ENCODE assay signal across 32 cellular contexts in the genomic region with DNA sequence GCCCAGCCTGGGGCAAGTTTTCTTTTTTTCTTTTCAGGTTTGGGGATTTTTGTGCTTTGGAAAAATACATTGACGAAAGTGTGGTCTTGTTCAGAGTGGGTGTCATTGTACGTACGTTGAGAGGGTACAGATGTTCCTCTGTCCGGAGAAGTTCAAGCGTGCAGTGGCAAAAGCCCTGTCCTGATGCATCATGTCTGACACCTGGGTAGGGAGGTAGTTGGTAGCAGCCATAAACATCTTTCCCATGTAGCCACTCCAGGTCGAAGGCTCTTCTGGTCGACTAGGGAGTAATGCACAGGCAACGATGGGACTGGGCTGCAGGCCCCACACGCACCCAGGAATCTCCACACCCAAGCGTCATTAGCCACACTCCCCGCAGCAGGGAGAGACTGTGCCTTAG.
"Had no signal": no experiment of that assay in that cellular context is flagged by ENCODE, and none has a peak within 500 bp of the region (broad histone marks: within the 10 kb centered on the region; RNA-seq: fewer than 3 reads in every experiment).

No MANE protein-coding gene starts in this region.

- H3K27me3 Mint-ChIP-seq: naive B cell; naive thymus-derived CD8-positive, alpha-beta T cell; natural killer cell treated with Interleukin-12 subunit alpha and Interleukin-12 subunit beta and Interleukin-15 and Interleukin-18, amount 100 ng/mL, for 72 hours; progenitor cell of endocrine pancreas; stimulated activated memory B cell treated with anti-CD40 and anti-IgM and Interleukin-4, amounts not matched to agents 10 μg/mL and 1 μg/mL and 100 μg/mL, for 72 hours; stimulated activated naive CD8-positive, alpha-beta T cell treated with anti-CD3 and anti-CD28 coated beads, Interleukin-15, amount 100 ng/mL, for 72 hours; type B pancreatic cell had no signal

- DNase-seq: naive B cell; naive thymus-derived CD8-positive, alpha-beta T cell; nephron progenitor cell; nucleus accumbens; ovary; posterior cingulate gyrus; psoas muscle; right cardiac atrium; right lobe of liver; sigmoid colon; small intestine; stimulated activated CD4-positive, alpha-beta T cell treated with anti-CD3 and anti-CD28 coated beads, Interleukin-12 subunit alpha, Interleukin-12 subunit beta, amount 100 ng/mL, for 4 hours; stimulated activated CD4-positive, alpha-beta T cell treated with anti-CD3 and anti-CD28 coated beads, Interleukin-1b, Interleukin-23, amount 100 ng/mL, for 48 hours; stimulated activated CD4-positive, alpha-beta T cell treated with anti-CD3 and anti-CD28 coated beads, Interleukin-4, amount 100 ng/mL, for 1 hour; stimulated activated CD4-positive, alpha-beta T cell treated with anti-CD3 and anti-CD28 coated beads, Interleukin-4, amount 100 ng/mL, for 4 hours; stimulated activated CD8-positive, alpha-beta memory T cell treated with anti-CD3 and anti-CD28 coated beads, Interleukin-4, amount 100 ng/mL, for 48 hours; stimulated activated naive CD4-positive, alpha-beta T cell; stimulated activated naive CD8-positive, alpha-beta T cell treated with anti-CD3 and anti-CD28 coated beads, Interleukin-15, amount 100 ng/mL, for 72 hours; stimulated activated naive CD8-positive, alpha-beta T cell treated with anti-CD3 and anti-CD28 coated beads, Interleukin-15, Interleukin-2, amounts not matched to agents 100 U/mL and 50 U/mL, for 24 hours; substantia nigra; testis; transverse colon; upper lobe of right lung had no signal

- H3K9me3 Mint-ChIP-seq: naive B cell; naive thymus-derived CD8-positive, alpha-beta T cell; natural killer cell treated with Interleukin-12 subunit alpha and Interleukin-12 subunit beta and Interleukin-15 and Interleukin-18, amount 100 ng/mL, for 72 hours; nephron progenitor cell; stimulated activated memory B cell treated with anti-CD40 and anti-IgM and Interleukin-4, amounts not matched to agents 10 μg/mL and 1 μg/mL and 100 μg/mL, for 72 hours; stimulated activated naive CD8-positive, alpha-beta T cell treated with anti-CD3 and anti-CD28 coated beads, Interleukin-15, amount 100 ng/mL, for 72 hours; type B pancreatic cell had no signal

- H3K9me3 ChIP-seq: ovary, psoas muscle, right lobe of liver, sigmoid colon, suprapubic skin, testis, tibial artery, transverse colon, upper lobe of right lung, vagina had no signal

- H3K9ac ChIP-seq: parathyroid adenoma had no signal

- H3K27ac ChIP-seq: neutrophil, ovary, parathyroid adenoma, psoas muscle, right lobe of liver, sigmoid colon, suprapubic skin, testis, tibial artery, transverse colon, upper lobe of right lung, vagina had no signal

- H2AFZ ChIP-seq: parathyroid adenoma had no signal

- H3K79me2 ChIP-seq: parathyroid adenoma had no signal

- H3K27ac Mint-ChIP-seq: naive B cell; natural killer cell treated with Interleukin-12 subunit alpha and Interleukin-12 subunit beta and Interleukin-15 and Interleukin-18, amount 100 ng/mL, for 72 hours; nephron progenitor cell; stimulated activated memory B cell treated with anti-CD40 and anti-IgM and Interleukin-4, amounts not matched to agents 10 μg/mL and 1 μg/mL and 100 μg/mL, for 72 hours; type B pancreatic cell had no signal

- H3K4me1 ChIP-seq: parathyroid adenoma, sigmoid colon, suprapubic skin, testis, tibial artery, transverse colon, upper lobe of right lung, vagina had no signal

- H3K27me3 ChIP-seq: neutrophil, ovary, right lobe of liver, sigmoid colon, suprapubic skin, testis, tibial artery, transverse colon, upper lobe of right lung, vagina had no signal

- H3K4me3 Mint-ChIP-seq: naive B cell; naive thymus-derived CD8-positive, alpha-beta T cell; natural killer cell treated with Interleukin-12 subunit alpha and Interleukin-12 subunit beta and Interleukin-15 and Interleukin-18, amount 100 ng/mL, for 72 hours; nephron progenitor cell; stimulated activated memory B cell treated with anti-CD40 and anti-IgM and Interleukin-4, amounts not matched to agents 10 μg/mL and 1 μg/mL and 100 μg/mL, for 72 hours; stimulated activated naive CD8-positive, alpha-beta T cell treated with anti-CD3 and anti-CD28 coated beads, Interleukin-15, amount 100 ng/mL, for 72 hours; type B pancreatic cell had no signal
